10 cellular contexts compared by ENCODE assay signal in the genomic region with DNA sequence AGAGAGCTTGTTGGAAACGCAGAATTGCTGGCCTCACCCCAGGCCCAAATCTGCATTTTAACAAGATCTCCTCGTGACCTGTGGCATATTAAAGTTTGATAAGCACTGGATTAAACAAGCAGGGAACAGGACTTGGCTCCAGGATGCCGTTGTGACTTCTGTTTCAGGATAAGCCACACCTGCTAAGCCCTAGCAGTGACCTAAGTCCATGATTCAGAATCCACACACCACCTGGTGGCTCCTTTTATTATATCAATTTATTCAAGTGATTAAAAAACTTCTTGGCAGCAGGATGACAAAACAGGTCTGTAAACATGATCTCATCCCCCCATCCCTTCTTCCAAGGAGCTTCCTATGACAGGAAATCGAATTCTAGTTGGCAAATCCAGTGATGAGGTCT. TPM values are rescaled to one million over a fixed set of nuclear protein-coding genes. Genes with fewer than 3 reads are reported as not detected.
DNase-seq lines count a peak whose midpoint lies in the region; ATAC-seq and TF ChIP-seq lines count a peak whose summit lies in the region.
"Had no signal": no experiment of that assay in that cellular context is flagged by ENCODE, and none has a peak within 500 bp of the region (broad histone marks: within the 10 kb centered on the region; RNA-seq: fewer than 3 reads in every experiment).

No MANE protein-coding gene starts in this region.

- peaks cover 4% of the 10 kb centered on the region; the same call in 1 of the 2 replicates for H3K4me1 ChIP-seq in Panc1 (ENCODE audit: control insufficient read depth, insufficient read depth, low read length)
- H3K4me1 ChIP-seq: sigmoid colon, uterus had no signal

- ATAC-seq in Panc1, result peak; percentile 78
- ATAC-seq in HG03175 (IDR thresholded peaks at IDR 0.05; ENCODE audit: unreplicated experiment), result no peak

- CTCF ChIA-PET in Panc1 (lab: Charles Lee), result no interaction called here

- H3K27me3 ChIP-seq in Panc1 (ENCODE audit: control insufficient read depth, insufficient read depth, low read length), result no peaks in the 10 kb centered on the region
- H3K27me3 ChIP-seq: sigmoid colon, uterus had no signal

- no peak overlapping the region for H3K4me3 Mint-ChIP-seq in activated CD4-positive, alpha-beta T cell treated with anti-CD3 and anti-CD28 coated beads, Interleukin-2, amount 10 ng/mL, durations not matched to agents 24 days and 14 days
- no peak overlapping the region for H3K4me3 Mint-ChIP-seq in nephron progenitor cell

- DNase-seq in CD1c-positive myeloid dendritic cell (ENCODE audit: extremely low spot score) (peak; percentile 19), LHCN-M2 (ENCODE audit: low read depth) (peak; percentile 26), Panc1 (ENCODE audit: low read depth, low spot score) (no peak), glomerular visceral epithelial cell (ENCODE audit: extremely low spot score) (peak; percentile 28), SKM-1 (lab: John Stamatoyannopoulos, UW; ENCODE audit: unreplicated experiment) (no peak), nephron progenitor cell (no peak)
- DNase-seq in activated CD4-positive, alpha-beta T cell treated with anti-CD3 and anti-CD28 coated beads, Interleukin-2, amount 10 ng/mL, durations not matched to agents 24 days and 14 days, result no peak
- DNase-seq: sigmoid colon, uterus had no signal

- intact Hi-C loops in Panc1 (cut with micrococcal nuclease; ENCODE audit: unreplicated experiment), result no loop called here
- intact Hi-C loops in activated CD4-positive, alpha-beta T cell treated with anti-CD3 and anti-CD28 coated beads, Interleukin-2, amount 10 ng/mL, durations not matched to agents 24 days and 14 days (cut with micrococcal nuclease), result no loop called here

- no peaks in the 10 kb centered on the region for H3K36me3 Mint-ChIP-seq in activated CD4-positive, alpha-beta T cell treated with anti-CD3 and anti-CD28 coated beads, Interleukin-2, amount 10 ng/mL, durations not matched to agents 24 days and 14 days (ENCODE audit: low read depth)
- H3K36me3 Mint-ChIP-seq in nephron progenitor cell (ENCODE audit: low read depth), result no peaks in the 10 kb centered on the region

- no peaks in the 10 kb centered on the region for H3K27me3 Mint-ChIP-seq in activated CD4-positive, alpha-beta T cell treated with anti-CD3 and anti-CD28 coated beads, Interleukin-2, amount 10 ng/mL, durations not matched to agents 24 days and 14 days
- H3K27me3 Mint-ChIP-seq in nephron progenitor cell (ENCODE audit: low read depth, poor library complexity), result peaks cover 3% of the 10 kb centered on the region

- POLR2A ChIA-PET in Panc1 (lab: Charles Lee), result no interaction called here

- no peaks in the 10 kb centered on the region for H3K36me3 ChIP-seq in Panc1 (ENCODE audit: control insufficient read depth, insufficient read depth, low read length)
- H3K36me3 ChIP-seq: uterus had no signal

- H3K9me3 Mint-ChIP-seq in activated CD4-positive, alpha-beta T cell treated with anti-CD3 and anti-CD28 coated beads, Interleukin-2, amount 10 ng/mL, durations not matched to agents 24 days and 14 days, result no peaks in the 10 kb centered on the region
- H3K9me3 Mint-ChIP-seq in nephron progenitor cell, result no peaks in the 10 kb centered on the region

- H3K27ac ChIP-seq in Panc1 (ENCODE audit: low read length), result no peak overlapping the region
- H3K27ac ChIP-seq: sigmoid colon, uterus had no signal

- TF ChIP-seq CTCF in Panc1 (IDR thresholded peaks at IDR 0.05) (no peak; the same call in 1 of the 2 replicates), nephron progenitor cell (IDR thresholded peaks at IDR 0.05) (no peak)

- no peaks in the 10 kb centered on the region for H3K4me1 Mint-ChIP-seq in activated CD4-positive, alpha-beta T cell treated with anti-CD3 and anti-CD28 coated beads, Interleukin-2, amount 10 ng/mL, durations not matched to agents 24 days and 14 days
- H3K4me1 Mint-ChIP-seq in nephron progenitor cell, result no peaks in the 10 kb centered on the region

- BruUV-seq in Panc1 (replicated peaks; lab: Mats Ljungman, UMichigan), result no TSS peak

- H3K27ac Mint-ChIP-seq in activated CD4-positive, alpha-beta T cell treated with anti-CD3 and anti-CD28 coated beads, Interleukin-2, amount 10 ng/mL, durations not matched to agents 24 days and 14 days, result no peak overlapping the region
- no peak overlapping the region for H3K27ac Mint-ChIP-seq in nephron progenitor cell

- no peak overlapping the region for H3K4me3 ChIP-seq in Panc1 (ENCODE audit: low read depth in 2 of 2, low read length in 2 of 2)
- H3K4me3 ChIP-seq: sigmoid colon, uterus had no signal

- no peaks in the 10 kb centered on the region for H3K9me3 ChIP-seq in Panc1 (ENCODE audit: control insufficient read depth, insufficient read depth, low read depth, low read length)
- H3K9me3 ChIP-seq: sigmoid colon, uterus had no signal

- in situ Hi-C loops in Panc1 (cut with HindIII; ENCODE audit: low pct_unique_long_range_greater_than_20kb, low sequenced_read_pairs), result no loop called here

RNA-seq across cellular contexts. Expression of a gene that starts 9.1 kb away (rescaled TPM):
- total RNA-seq in LHCN-M2 (2014; rRNA removed) (33.7 and 57.6 TPM in 2 replicates), Panc1 (2021; ENCODE audit: unreplicated experiment) (19.2 TPM)
- polyA plus RNA-seq in LHCN-M2 (2012), result 12.5 TPM
- 25.0 TPM for polyA plus RNA-seq in Panc1 (2012; ENCODE audit: insufficient read length)
- total RNA-seq in activated CD4-positive, alpha-beta T cell treated with anti-CD3 and anti-CD28 coated beads, Interleukin-2, amount 10 ng/mL, durations not matched to agents 24 days and 14 days, result 10.6 and 11.4 TPM in 2 replicates

RNA-seq across cellular contexts. Expression of a gene that starts 41.1 kb away (rescaled TPM):
- total RNA-seq in LHCN-M2 (2014; rRNA removed) (0.26 TPM in 1 of 2 replicates, not detected in the other), Panc1 (2021; ENCODE audit: unreplicated experiment) (not detected)
- polyA plus RNA-seq in LHCN-M2 (2012), result not detected
- not detected for polyA plus RNA-seq in Panc1 (2012; ENCODE audit: insufficient read length)
- not detected in 2 replicates for total RNA-seq in activated CD4-positive, alpha-beta T cell treated with anti-CD3 and anti-CD28 coated beads, Interleukin-2, amount 10 ng/mL, durations not matched to agents 24 days and 14 days

RNA-seq across cellular contexts. Expression of a gene that starts 47.0 kb away (rescaled TPM):
- total RNA-seq in LHCN-M2 (2014; rRNA removed) (33.2 and 75.0 TPM in 2 replicates), Panc1 (2021; ENCODE audit: unreplicated experiment) (46.6 TPM)
- 25.6 TPM for polyA plus RNA-seq in LHCN-M2 (2012)
- 32.1 TPM for polyA plus RNA-seq in Panc1 (2012; ENCODE audit: insufficient read length)
- total RNA-seq in activated CD4-positive, alpha-beta T cell treated with anti-CD3 and anti-CD28 coated beads, Interleukin-2, amount 10 ng/mL, durations not matched to agents 24 days and 14 days, result 36.1 and 37.1 TPM in 2 replicates

Comparison
In these comparisons a context has a peak if more than half of its experiments do, and no peak if none do; other contexts are left out.
1. DNase-seq: peak in CD1c-positive myeloid dendritic cell (single experiment), LHCN-M2 (single experiment) and glomerular visceral epithelial cell (single experiment); none in Panc1 (single experiment), activated CD4-positive, alpha-beta T cell treated with anti-CD3 and anti-CD28 coated beads, Interleukin-2, amount 10 ng/mL, durations not matched to agents 24 days and 14 days (single experiment), SKM-1 (single experiment) and nephron progenitor cell (single experiment).